ENCODE assay signal across 10 cellular contexts in the genomic region with DNA sequence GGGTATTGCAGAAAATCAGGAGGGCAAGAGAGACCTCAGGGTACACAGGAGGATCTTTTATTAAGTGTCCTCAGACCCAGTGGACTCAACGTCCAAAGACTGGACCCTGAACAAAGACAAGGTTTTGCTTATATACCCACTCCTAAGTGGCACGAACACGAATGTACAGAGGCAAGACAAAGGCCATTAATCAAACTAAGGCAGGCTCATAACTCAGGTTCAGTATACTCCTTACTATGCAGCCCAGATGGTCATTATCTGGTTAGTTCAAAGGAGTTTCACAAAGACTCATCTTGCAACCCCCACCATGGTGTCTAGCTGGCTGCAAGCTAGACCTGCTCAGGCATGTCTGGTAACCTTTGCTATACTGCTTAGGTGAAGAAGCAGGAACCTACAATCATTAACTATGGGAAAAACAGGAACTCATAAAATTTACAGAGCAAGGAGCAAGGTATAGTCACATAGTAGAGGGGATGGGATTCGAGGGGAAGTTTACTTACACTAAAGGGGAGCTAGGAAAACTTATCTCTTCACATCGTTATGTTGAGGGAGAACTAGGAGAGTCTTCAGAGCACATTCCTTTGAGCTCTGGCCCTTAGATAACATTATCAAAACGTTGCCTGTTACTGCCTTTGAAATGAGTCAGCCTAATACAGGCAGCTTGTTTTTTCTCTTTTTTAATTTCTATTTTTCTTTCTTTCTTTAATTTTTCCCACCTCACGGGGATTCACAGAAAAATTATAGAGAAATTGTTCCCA. TPM values are rescaled to one million over a fixed set of nuclear protein-coding genes. Genes with fewer than 3 reads are reported as not detected.
DNase-seq lines count a peak whose midpoint lies in the region; ATAC-seq, FAIRE-seq and TF ChIP-seq lines count a peak whose summit lies in the region.
"Had no signal": no experiment of that assay in that cellular context is flagged by ENCODE, and none has a peak within 500 bp of the region (broad histone marks: within the 10 kb centered on the region; RNA-seq: fewer than 3 reads in every experiment).

No MANE protein-coding gene starts in this region.

- ATAC-seq in GM21528 (IDR thresholded peaks at IDR 0.05; ENCODE audit: low FRiP score, unreplicated experiment) (peak; percentile 94), HG03280 (IDR thresholded peaks at IDR 0.05; ENCODE audit: unreplicated experiment) (peak; percentile 89), esophagus mucosa (peak; percentile 42)

- peak; percentile 89 for FAIRE-seq in GM18507 (lab: Jason Lieb, UNC)
- FAIRE-seq: HTR-8/SVneo had no signal

- H3K27ac ChIP-seq in coronary artery = no peak overlapping the region

- DNase-seq in GM18507 (ENCODE audit: extremely low spot score, insufficient read length, low read depth) (no peak), NCI-H2196 treated with DMSO at 0.1 percent for 48 hours (lab: John Stamatoyannopoulos, UW; ENCODE audit: unreplicated experiment) (no peak), NCI-H345 treated with DMSO at 0.1 percent for 48 hours (lab: John Stamatoyannopoulos, UW; ENCODE audit: unreplicated experiment) (no peak), coronary artery (ENCODE audit: low spot score) (no peak), dermis blood vessel endothelial cell (no peak)
- DNase-seq: CD4-positive, alpha-beta memory T cell had no signal

- TF ChIP-seq CTCF in coronary artery (IDR thresholded peaks at IDR 0.05) = no peak

- no peak overlapping the region for H3K4me3 ChIP-seq in coronary artery

RNA-seq across cellular contexts. Expression of a gene that starts 33.9 kb away (rescaled TPM):
- total RNA-seq in esophagus mucosa (3.0 TPM), dermis blood vessel endothelial cell (0.17 and 0.37 TPM in 2 replicates)
- total RNA-seq: CD4-positive, alpha-beta memory T cell had no signal

Comparison
In these comparisons a context has a peak if more than half of its experiments do, and no peak if none do; other contexts are left out.
1. ATAC-seq: peak in every context shown above with its lines; median percentile 94 in GM21528; 89 in HG03280; 42 in esophagus mucosa.